19 cellular contexts compared by ENCODE assay signal in genomic region chr20:45307076-45307645, GRCh38. TPM values are rescaled to one million over a fixed set of nuclear protein-coding genes. Genes with fewer than 3 reads are reported as not detected.
"Had no signal": no experiment of that assay in that cellular context is flagged by ENCODE, and none has a peak within 500 bp of the region (broad histone marks: within the 10 kb centered on the region; RNA-seq: fewer than 3 reads in every experiment).

No MANE protein-coding gene starts in this region.

- H3K27ac Mint-ChIP-seq: activated B cell treated with CpG ODN at 0.5 μM for 24 hours; activated CD4-positive, alpha-beta T cell treated with anti-CD3 and anti-CD28 coated beads, Interleukin-2, amount 10 ng/mL, durations not matched to agents 24 days and 14 days; activated CD8-positive, alpha-beta memory T cell treated with anti-CD3 and anti-CD28 coated beads, Interleukin-2, amount 10 ng/mL, durations not matched to agents 7 days and 5 days; activated naive CD4-positive, alpha-beta T cell treated with anti-CD3 and anti-CD28 coated beads, Interleukin-2, amount 50 U/mL, for 72 hours; activated T-cell treated with anti-CD3 and anti-CD28 coated beads, Interleukin-2, amount 50 U/mL, for 24 hours; activated T-helper 1 cell treated with anti-CD3 and anti-CD28 coated beads, Interleukin-12 subunit alpha, Interleukin-12 subunit beta, Interleukin-2, Interleukin-4 antibody, amounts not matched to agents 30 ng/mL and 10 ng/mL and 1 ng/mL, durations not matched to agents 14 hours and 24 hours and 36 hours; T-helper 1 cell treated with Interleukin-12 subunit alpha and Interleukin-12 subunit beta and Interleukin-4 antibody, amounts not matched to agents 30 μg/mL and 1 μg/mL, for 36 hours had no signal

- H3K4me3 Mint-ChIP-seq: activated B cell treated with CpG ODN at 0.5 μM for 24 hours; activated CD4-positive, alpha-beta T cell treated with anti-CD3 and anti-CD28 coated beads, Interleukin-2, amount 10 ng/mL, durations not matched to agents 24 days and 14 days; activated CD8-positive, alpha-beta memory T cell treated with anti-CD3 and anti-CD28 coated beads, Interleukin-2, amount 10 ng/mL, durations not matched to agents 7 days and 5 days; activated T-cell treated with anti-CD3 and anti-CD28 coated beads, Interleukin-2, amount 50 U/mL, for 24 hours; activated T-helper 1 cell treated with anti-CD3 and anti-CD28 coated beads, Interleukin-12 subunit alpha, Interleukin-12 subunit beta, Interleukin-2, Interleukin-4 antibody, amounts not matched to agents 30 ng/mL and 10 ng/mL and 1 ng/mL, durations not matched to agents 14 hours and 24 hours and 36 hours; T-helper 1 cell treated with Interleukin-12 subunit alpha and Interleukin-12 subunit beta and Interleukin-4 antibody, amounts not matched to agents 30 μg/mL and 1 μg/mL, for 36 hours had no signal

- H3K9me3 Mint-ChIP-seq: activated B cell treated with CpG ODN at 0.5 μM for 24 hours; activated CD4-positive, alpha-beta T cell treated with anti-CD3 and anti-CD28 coated beads, Interleukin-2, amount 10 ng/mL, durations not matched to agents 24 days and 14 days; activated naive CD4-positive, alpha-beta T cell treated with anti-CD3 and anti-CD28 coated beads, Interleukin-2, amount 50 U/mL, for 72 hours; activated T-cell treated with anti-CD3 and anti-CD28 coated beads, Interleukin-2, amount 50 U/mL, for 24 hours; activated T-helper 1 cell treated with anti-CD3 and anti-CD28 coated beads, Interleukin-12 subunit alpha, Interleukin-12 subunit beta, Interleukin-2, Interleukin-4 antibody, amounts not matched to agents 30 ng/mL and 10 ng/mL and 1 ng/mL, durations not matched to agents 14 hours and 24 hours and 36 hours; T-helper 1 cell treated with Interleukin-12 subunit alpha and Interleukin-12 subunit beta and Interleukin-4 antibody, amounts not matched to agents 30 μg/mL and 1 μg/mL, for 36 hours had no signal

- DNase-seq: activated CD4-positive, alpha-beta T cell treated with anti-CD3 and anti-CD28 coated beads for 1 hour; cerebellar nuclear complex; MM.1S; NCI-H1105; NCI-H1436; NCI-H1694 treated with DMSO at 0.1 percent for 48 hours; NCI-H2029 treated with DMSO at 0.1 percent for 48 hours; NCI-H446; NCI-H524; PC-3 had no signal

- ATAC-seq: PC-3 had no signal

RNA-seq across cellular contexts. Expression of gene RBPJL, which starts 0.5 kb away (rescaled TPM):
- total RNA-seq: activated B cell treated with CpG ODN at 0.5 μM for 24 hours; activated CD4-positive, alpha-beta T cell treated with anti-CD3 and anti-CD28 coated beads, Interleukin-2, amount 10 ng/mL, durations not matched to agents 24 days and 14 days; activated CD8-positive, alpha-beta memory T cell treated with anti-CD3 and anti-CD28 coated beads, Interleukin-2, amount 10 ng/mL, durations not matched to agents 7 days and 5 days; activated naive CD4-positive, alpha-beta T cell treated with anti-CD3 and anti-CD28 coated beads, Interleukin-2, amount 50 U/mL, for 72 hours; cardiac septum; PC-3; SK-MEL-5 had no signal

RNA-seq across cellular contexts. Expression of gene MATN4, which starts 0.9 kb away (rescaled TPM):
- total RNA-seq: activated B cell treated with CpG ODN at 0.5 μM for 24 hours, cardiac septum had no signal

RNA-seq across cellular contexts. Expression of gene SDC4, which starts 41.1 kb away (rescaled TPM):
- total RNA-seq: activated B cell treated with CpG ODN at 0.5 μM for 24 hours had no signal

RNA-seq across cellular contexts. Expression of gene SLPI, which starts 52.8 kb away (rescaled TPM):
- total RNA-seq: activated B cell treated with CpG ODN at 0.5 μM for 24 hours; activated CD4-positive, alpha-beta T cell treated with anti-CD3 and anti-CD28 coated beads, Interleukin-2, amount 10 ng/mL, durations not matched to agents 24 days and 14 days; activated CD8-positive, alpha-beta memory T cell treated with anti-CD3 and anti-CD28 coated beads, Interleukin-2, amount 10 ng/mL, durations not matched to agents 7 days and 5 days; activated naive CD4-positive, alpha-beta T cell treated with anti-CD3 and anti-CD28 coated beads, Interleukin-2, amount 50 U/mL, for 72 hours; activated T-helper 1 cell treated with anti-CD3 and anti-CD28 coated beads, Interleukin-12 subunit alpha, Interleukin-12 subunit beta, Interleukin-2, Interleukin-4 antibody, amounts not matched to agents 30 ng/mL and 10 ng/mL and 1 ng/mL, durations not matched to agents 14 hours and 24 hours and 36 hours; SK-MEL-5 had no signal
